In genomic region chr10:88996927-88997326, GRCh38 we compare ENCODE assay signal across 11 cellular contexts. TPM values are rescaled to one million over a fixed set of nuclear protein-coding genes. Genes with fewer than 3 reads are reported as not detected.
DNase-seq lines count a peak whose midpoint lies in the region; ATAC-seq and TF ChIP-seq lines count a peak whose summit lies in the region.
"Had no signal": no experiment of that assay in that cellular context is flagged by ENCODE, and none has a peak within 500 bp of the region (broad histone marks: within the 10 kb centered on the region; RNA-seq: fewer than 3 reads in every experiment).

No MANE protein-coding gene starts in this region.

- 89 to 95% methylated on average over 1 of the region's 1 CpG for WGBS in tibial nerve, 2 donors

- DNase-seq in GM12865 (ENCODE audit: low read depth) (peak; percentile 71), COLO668 (lab: John Stamatoyannopoulos, UW; ENCODE audit: unreplicated experiment) (no peak), tibial nerve (ENCODE audit: low spot score in 2 of 2) (no peak)
- DNase-seq in effector memory CD4-positive, alpha-beta T cell: no peak
- no peak for DNase-seq in stimulated activated CD4-positive, alpha-beta T cell treated with anti-CD3 and anti-CD28 coated beads, Interleukin-12 subunit alpha, Interleukin-12 subunit beta, amount 100 ng/mL, for 4 hours
- DNase-seq: dermis blood vessel endothelial cell, GOT3, NCI-H1105 had no signal

- no peaks in the 10 kb centered on the region for H3K36me3 ChIP-seq in effector memory CD4-positive, alpha-beta T cell (ENCODE audit: control insufficient read depth, insufficient read depth, low read length)
- no peaks in the 10 kb centered on the region for H3K36me3 ChIP-seq in tibial nerve

- no peaks in the 10 kb centered on the region for H3K27me3 ChIP-seq in effector memory CD4-positive, alpha-beta T cell (replicated peaks; ENCODE audit: control insufficient read depth, insufficient read depth, low read length, poor library complexity, severe bottlenecking)
- no peaks in the 10 kb centered on the region for H3K27me3 ChIP-seq in tibial nerve

- no peak for TF ChIP-seq EP300 in tibial nerve (IDR thresholded peaks at IDR 0.05)

- H3K4me3 ChIP-seq in GM12865 (ENCODE audit: low read depth, low read length) (peak overlapping the region; percentile 97), tibial nerve (no peak overlapping the region)
- no peak overlapping the region for H3K4me3 ChIP-seq in effector memory CD4-positive, alpha-beta T cell (ENCODE audit: insufficient read depth, low read depth, low read length, poor library complexity, severe bottlenecking)

- H3K9me3 ChIP-seq in effector memory CD4-positive, alpha-beta T cell (ENCODE audit: control insufficient read depth, low read length): no peaks in the 10 kb centered on the region
- H3K9me3 ChIP-seq in tibial nerve: no peaks in the 10 kb centered on the region

- no peak for TF ChIP-seq CTCF in GM12865 (IDR thresholded peaks at IDR 0.05; ENCODE audit: insufficient read depth, low read depth, low read length, missing control alignments)
- TF ChIP-seq CTCF in tibial nerve (IDR thresholded peaks at IDR 0.05): no peak

- TF ChIP-seq POLR2A in tibial nerve (IDR thresholded peaks at IDR 0.05): no peak

- peak overlapping the region; percentile 74 for H3K27ac ChIP-seq in effector memory CD4-positive, alpha-beta T cell (ENCODE audit: insufficient read depth, low read length, poor library complexity, severe bottlenecking)
- H3K27ac ChIP-seq in tibial nerve: peak overlapping the region in 2 of 4 donors; percentile 18 to 31

- H3K4me1 ChIP-seq in effector memory CD4-positive, alpha-beta T cell (ENCODE audit: control insufficient read depth, insufficient read depth, low read length, poor library complexity, severe bottlenecking): peaks cover 55% of the 10 kb centered on the region
- peaks cover 0 to 64% (median 14%) of the 10 kb centered on the region in 4 donors for H3K4me1 ChIP-seq in tibial nerve

- ATAC-seq in GM21447 (IDR thresholded peaks at IDR 0.05; ENCODE audit: unreplicated experiment): peak; percentile 59
- ATAC-seq in HG03571 (IDR thresholded peaks at IDR 0.05; ENCODE audit: unreplicated experiment): peak; percentile 43
- no peak for ATAC-seq in HG03135 (IDR thresholded peaks at IDR 0.05; ENCODE audit: unreplicated experiment)

RNA-seq across cellular contexts. Expression of gene FAS, which starts 6.3 kb away (rescaled TPM):
- total RNA-seq in tibial nerve: 10 to 100 TPM; 18.4 to 32.2 (median 20.9) TPM

RNA-seq across cellular contexts. Expression of gene ACTA2, which starts 44.4 kb away (rescaled TPM):
- total RNA-seq in tibial nerve: 100 to 1,000 TPM; 340 to 708 (median 458) TPM
